Comparison of ENCODE assay signal across 1 cellular context in the genomic region with DNA sequence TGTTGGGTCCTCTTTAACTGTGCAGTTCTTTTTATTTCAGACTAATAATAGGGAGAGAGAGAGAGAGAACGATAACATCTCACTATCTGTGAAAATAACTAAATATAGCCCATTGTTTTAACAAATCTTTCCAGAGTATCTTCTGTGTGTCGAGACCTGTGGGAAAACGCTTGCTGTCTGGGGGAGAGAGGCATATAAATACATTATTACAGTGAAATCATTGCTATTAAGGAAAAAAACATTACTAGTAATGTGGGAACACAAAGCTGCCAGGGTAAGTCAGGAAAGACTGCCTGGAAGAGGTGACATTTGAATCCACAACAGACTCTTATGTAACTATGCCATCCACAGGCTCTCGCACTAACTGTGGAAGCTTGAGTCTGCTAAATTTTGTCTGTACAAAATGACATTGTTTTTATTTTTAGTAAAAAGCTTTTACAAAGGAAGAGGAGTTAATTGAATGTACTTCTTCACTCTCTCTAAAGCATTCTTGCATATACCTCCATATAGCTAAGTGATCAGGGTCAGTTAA.
TF ChIP-seq lines count a peak whose summit lies in the region.

No MANE protein-coding gene starts in this region.

TF ChIP-seq in K562, 482 proteins besides CTCF, POLR2A, EP300 and RAD21:
- TF ChIP-seq ZFP36 (IDR thresholded peaks at IDR 0.05; ENCODE audit: low read depth, low read length, partially characterized antibody) (peak; percentile 95), RBM25 (IDR thresholded peaks at IDR 0.05; ENCODE audit: low read depth, low read length, severe bottlenecking) (peak; percentile 65), ARID1B (IDR thresholded peaks at IDR 0.05) (no peak)
